In the genomic region with DNA sequence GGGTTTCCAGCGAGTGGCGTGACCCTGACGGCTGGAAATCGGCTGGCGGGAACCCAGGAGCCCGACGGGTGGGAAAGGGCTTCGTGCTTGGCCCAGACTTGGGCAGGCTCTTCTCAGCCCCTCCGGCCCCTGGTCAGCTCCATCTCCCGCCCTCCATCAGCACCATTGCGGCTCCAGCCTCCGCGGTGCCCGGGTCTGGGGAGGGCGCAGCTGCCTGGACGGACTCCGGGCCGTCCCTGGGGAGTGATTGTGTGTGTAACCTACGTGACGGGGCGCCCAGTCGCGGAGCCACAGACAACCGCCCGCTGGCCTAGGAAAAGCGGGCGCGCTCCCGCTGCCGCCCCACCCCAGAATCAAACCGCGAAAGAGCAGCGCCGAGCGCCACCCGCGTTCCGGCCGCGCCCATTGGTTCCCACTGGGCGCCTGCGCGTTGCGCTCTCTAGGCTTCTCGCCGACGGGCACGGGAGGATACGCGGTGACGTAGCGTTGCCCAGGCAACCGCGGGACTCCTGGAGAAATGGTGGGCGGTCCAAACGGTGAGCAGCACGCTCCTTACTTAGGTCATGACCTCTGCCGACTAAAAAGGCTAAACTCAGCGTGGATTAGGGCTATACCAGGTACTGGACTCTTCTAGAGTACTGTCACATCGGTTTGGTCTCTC, we compare ENCODE assay signal across 1 cellular context.
TF ChIP-seq lines count a peak whose summit lies in the region.

TSS of gene CFAP20DC (minus strand) at position 355 of the 661 bp plus-strand sequence. CDS start 394 bp downstream, outside the sequence.

TF ChIP-seq in K562, 482 proteins besides CTCF, POLR2A, EP300 and RAD21 (continued from another document and continues in another):
- TF ChIP-seq AFF4 (CRISPR knock-in tag; IDR thresholded peaks at IDR 0.05): no peak
- no peak for TF ChIP-seq FOXJ2 (tag; IDR thresholded peaks at IDR 0.05)
- peak; percentile 57 for TF ChIP-seq ZFX (CRISPR knock-in tag; IDR thresholded peaks at IDR 0.05)
- no peak for TF ChIP-seq SRSF1 (IDR thresholded peaks at IDR 0.05; ENCODE audit: low read depth, low read length)
- TF ChIP-seq SMARCA5 (IDR thresholded peaks at IDR 0.05): no peak
- no peak for TF ChIP-seq BDP1 (IDR thresholded peaks at IDR 0.05; ENCODE audit: insufficient read depth, insufficient read length)
- no peak for TF ChIP-seq ZNF224 (CRISPR knock-in tag; IDR thresholded peaks at IDR 0.05)
- TF ChIP-seq, protein P1, sequence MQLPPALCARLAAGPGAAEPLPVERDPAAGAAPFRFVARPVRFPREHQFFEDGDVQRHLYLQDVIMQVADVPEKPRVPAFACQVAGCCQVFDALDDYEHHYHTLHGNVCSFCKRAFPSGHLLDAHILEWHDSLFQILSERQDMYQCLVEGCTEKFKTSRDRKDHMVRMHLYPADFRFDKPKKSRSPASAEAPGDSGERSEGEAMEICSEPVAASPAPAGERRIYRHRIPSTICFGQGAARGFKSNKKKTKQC (CRISPR knock-in tag; IDR thresholded peaks at IDR 0.05): no peak
- no peak for TF ChIP-seq MED1 (CRISPR knock-in tag; IDR thresholded peaks at IDR 0.05; ENCODE audit: borderline replicate concordance)
- TF ChIP-seq THAP7 (CRISPR knock-in tag; IDR thresholded peaks at IDR 0.05): no peak
- TF ChIP-seq ZNF431 (CRISPR knock-in tag; IDR thresholded peaks at IDR 0.05): no peak
- 0 out of 4 replicates have a peak, but pooled peaks of 1 of the 2 experiments have one; percentile 53 for TF ChIP-seq MAZ (CRISPR knock-in tag; conservative IDR thresholded peaks at IDR 0.05 in 1 of 2, IDR thresholded peaks at IDR 0.05 in 1 of 2)
- TF ChIP-seq HMGN3 (IDR thresholded peaks at IDR 0.05; ENCODE audit: borderline replicate concordance, extremely low read depth, insufficient read length, low read depth, low read length): peak; percentile 51
- TF ChIP-seq TOE1 (IDR thresholded peaks at IDR 0.05; ENCODE audit: borderline replicate concordance): no peak
- no peak for TF ChIP-seq TOE1 (CRISPR knock-in tag; IDR thresholded peaks at IDR 0.05; ENCODE audit: borderline replicate concordance, low read depth)
- no peak for TF ChIP-seq MCM7 (IDR thresholded peaks at IDR 0.05)
- no peak for TF ChIP-seq ARHGAP35 (IDR thresholded peaks at IDR 0.05; ENCODE audit: partially characterized antibody)
- peak; percentile 38 for TF ChIP-seq HNRNPLL (IDR thresholded peaks at IDR 0.05; ENCODE audit: low read depth, low read length, poor library complexity, severe bottlenecking)
- TF ChIP-seq HCFC1 (IDR thresholded peaks at IDR 0.05; ENCODE audit: low read depth, low read length): no peak
- TF ChIP-seq, protein P2, sequence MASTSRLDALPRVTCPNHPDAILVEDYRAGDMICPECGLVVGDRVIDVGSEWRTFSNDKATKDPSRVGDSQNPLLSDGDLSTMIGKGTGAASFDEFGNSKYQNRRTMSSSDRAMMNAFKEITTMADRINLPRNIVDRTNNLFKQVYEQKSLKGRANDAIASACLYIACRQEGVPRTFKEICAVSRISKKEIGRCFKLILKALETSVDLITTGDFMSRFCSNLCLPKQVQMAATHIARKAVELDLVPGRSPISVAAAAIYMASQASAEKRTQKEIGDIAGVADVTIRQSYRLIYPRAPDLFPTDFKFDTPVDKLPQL (IDR thresholded peaks at IDR 0.05; ENCODE audit: extremely low read depth, insufficient read length): no peak
- TF ChIP-seq ZNF551 (CRISPR knock-in tag; IDR thresholded peaks at IDR 0.05): no peak
- peak; percentile 64 for TF ChIP-seq SUPT5H (IDR thresholded peaks at IDR 0.05)
- no peak for TF ChIP-seq ZNF175 (CRISPR knock-in tag; IDR thresholded peaks at IDR 0.05; ENCODE audit: low read depth)
- TF ChIP-seq ZNF79 (CRISPR knock-in tag; IDR thresholded peaks at IDR 0.05; ENCODE audit: low read depth): no peak
- no peak for TF ChIP-seq ZNF764 (CRISPR knock-in tag; IDR thresholded peaks at IDR 0.05; ENCODE audit: low read depth)
- TF ChIP-seq CBFA2T3 (IDR thresholded peaks at IDR 0.05): no peak
- TF ChIP-seq, protein P3, sequence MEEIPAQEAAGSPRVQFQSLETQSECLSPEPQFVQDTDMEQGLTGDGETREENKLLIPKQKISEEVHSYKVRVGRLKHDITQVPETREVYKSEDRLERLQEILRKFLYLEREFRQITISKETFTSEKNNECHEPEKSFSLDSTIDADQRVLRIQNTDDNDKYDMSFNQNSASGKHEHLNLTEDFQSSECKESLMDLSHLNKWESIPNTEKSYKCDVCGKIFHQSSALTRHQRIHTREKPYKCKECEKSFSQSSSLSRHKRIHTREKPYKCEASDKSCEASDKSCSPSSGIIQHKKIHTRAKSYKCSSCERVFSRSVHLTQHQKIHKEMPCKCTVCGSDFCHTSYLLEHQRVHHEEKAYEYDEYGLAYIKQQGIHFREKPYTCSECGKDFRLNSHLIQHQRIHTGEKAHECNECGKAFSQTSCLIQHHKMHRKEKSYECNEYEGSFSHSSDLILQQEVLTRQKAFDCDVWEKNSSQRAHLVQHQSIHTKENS (CRISPR knock-in tag; IDR thresholded peaks at IDR 0.05): no peak
- no peak for TF ChIP-seq HDAC1 (IDR thresholded peaks at IDR 0.05)
- TF ChIP-seq KLF16 (IDR thresholded peaks at IDR 0.05): no peak
- TF ChIP-seq DNMT1 (IDR thresholded peaks at IDR 0.05): no peak
- no peak for TF ChIP-seq RBM14 (IDR thresholded peaks at IDR 0.05; ENCODE audit: borderline replicate concordance, insufficient read depth, low read depth, low read length)
- TF ChIP-seq ILK (tag; IDR thresholded peaks at IDR 0.05; ENCODE audit: borderline replicate concordance, low read depth): no peak
- TF ChIP-seq ZC3H11A (IDR thresholded peaks at IDR 0.05; ENCODE audit: low read depth, low read length): no peak
- peak; percentile 83 for TF ChIP-seq RBFOX2 (IDR thresholded peaks at IDR 0.05; ENCODE audit: low read depth, low read length)
- TF ChIP-seq ETV5 (CRISPR knock-in tag; IDR thresholded peaks at IDR 0.05; ENCODE audit: low read depth): no peak
- TF ChIP-seq CHAMP1 (IDR thresholded peaks at IDR 0.05): no peak
- TF ChIP-seq RBM17 (IDR thresholded peaks at IDR 0.05; ENCODE audit: borderline replicate concordance, low read depth, low read length): no peak
- no peak for TF ChIP-seq LCOR (CRISPR knock-in tag; IDR thresholded peaks at IDR 0.05)
- no peak for TF ChIP-seq FOXP1 (CRISPR knock-in tag; IDR thresholded peaks at IDR 0.05)
- TF ChIP-seq NR2C2 (CRISPR knock-in tag; IDR thresholded peaks at IDR 0.05): no peak
- peak; percentile 80 for TF ChIP-seq NR2C2 (tag; IDR thresholded peaks at IDR 0.05)
- TF ChIP-seq SP1 (CRISPR knock-in tag; IDR thresholded peaks at IDR 0.05): no peak
